12 cellular contexts compared by ENCODE assay signal in the genomic region with DNA sequence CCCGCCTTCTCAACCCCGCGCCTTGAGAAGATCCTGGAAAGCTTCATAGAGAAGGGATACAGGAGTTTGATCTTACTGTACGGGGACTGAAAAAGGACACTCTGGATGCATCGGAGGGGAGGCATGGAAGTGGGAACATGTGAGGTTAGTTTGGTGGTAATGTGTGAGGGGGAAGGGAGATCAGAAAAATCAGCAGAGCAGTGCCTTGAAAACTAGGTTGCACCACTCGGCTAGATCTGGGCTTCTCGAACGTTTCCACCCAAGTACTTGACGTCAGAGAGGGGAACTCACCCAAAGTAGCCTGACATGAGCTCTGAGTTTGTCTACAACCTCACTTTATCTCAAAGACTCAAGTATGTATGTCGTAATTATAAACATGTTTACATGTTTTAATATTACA. TPM values are rescaled to one million over a fixed set of nuclear protein-coding genes. Genes with fewer than 3 reads are reported as not detected.
DNase-seq lines count a peak whose midpoint lies in the region; ATAC-seq and TF ChIP-seq lines count a peak whose summit lies in the region.
"Had no signal": no experiment of that assay in that cellular context is flagged by ENCODE, and none has a peak within 500 bp of the region (broad histone marks: within the 10 kb centered on the region; RNA-seq: fewer than 3 reads in every experiment).

No MANE protein-coding gene starts in this region.

- no peaks in the 10 kb centered on the region for H3K27me3 Mint-ChIP-seq in activated CD8-positive, alpha-beta T cell treated with anti-CD3 and anti-CD28 coated beads for 36 hours
- H3K27me3 Mint-ChIP-seq in effector memory CD8-positive, alpha-beta T cell, result no peaks in the 10 kb centered on the region

- peak overlapping the region; percentile 87 for H3K27ac Mint-ChIP-seq in activated CD8-positive, alpha-beta T cell treated with anti-CD3 and anti-CD28 coated beads for 36 hours
- H3K27ac Mint-ChIP-seq in effector memory CD8-positive, alpha-beta T cell, result peak overlapping the region; percentile 93 to 95

- peaks cover 6% of the 10 kb centered on the region for H3K36me3 Mint-ChIP-seq in activated CD8-positive, alpha-beta T cell treated with anti-CD3 and anti-CD28 coated beads for 36 hours (ENCODE audit: low read depth)
- H3K36me3 Mint-ChIP-seq in effector memory CD8-positive, alpha-beta T cell (ENCODE audit: insufficient read depth), result peaks cover 12% of the 10 kb centered on the region

- BruUV-seq in PC-9 (replicated peaks; lab: Mats Ljungman, UMichigan), result no TSS peak

- no peaks in the 10 kb centered on the region for H3K9me3 Mint-ChIP-seq in activated CD8-positive, alpha-beta T cell treated with anti-CD3 and anti-CD28 coated beads for 36 hours
- no peaks in the 10 kb centered on the region for H3K9me3 Mint-ChIP-seq in effector memory CD8-positive, alpha-beta T cell

- H3K27me3 ChIP-seq in PC-9 (ENCODE audit: insufficient read depth, low read depth) (no peaks in the 10 kb centered on the region), BE2C (no peaks in the 10 kb centered on the region)

- peak overlapping the region; percentile 48 for H3K4me3 Mint-ChIP-seq in activated CD8-positive, alpha-beta T cell treated with anti-CD3 and anti-CD28 coated beads for 36 hours
- H3K4me3 Mint-ChIP-seq in effector memory CD8-positive, alpha-beta T cell, result peak overlapping the region; percentile 73 to 82

- H3K4me1 ChIP-seq in PC-9 (replicated peaks; ENCODE audit: insufficient read depth) (no peaks in the 10 kb centered on the region), BE2C (peaks cover 5% of the 10 kb centered on the region)

- CTCF ChIA-PET in activated CD8-positive, alpha-beta T cell treated with anti-CD3 and anti-CD28 coated beads for 36 hours (lab: Charles Lee), result interaction anchor here (1.2 to 1.6 kb wide), 3 partner anchors 9 to 214 kb away, joined by 3 to 6 read pairs (median 5); partner anchors contain the start of genes ALG8 and GAB2
- CTCF ChIA-PET in PC-9 (lab: Charles Lee), result no interaction called here

- H2AFZ ChIP-seq in PC-9, result no peak overlapping the region

- intact Hi-C loops in activated CD8-positive, alpha-beta T cell treated with anti-CD3 and anti-CD28 coated beads for 36 hours (cut with micrococcal nuclease), result loop anchor here (2.0 kb wide), 1 partner anchor 124 kb away; the partner anchor contains the start of gene NDUFC2
- intact Hi-C loops in PC-9 (cut with micrococcal nuclease; ENCODE audit: unreplicated experiment), result no loop called here

- H3K9me2 ChIP-seq in PC-9 (ENCODE audit: insufficient read depth), result no peaks in the 10 kb centered on the region

- H3K79me2 ChIP-seq in PC-9 (ENCODE audit: low read depth), result no peaks in the 10 kb centered on the region

- no peaks in the 10 kb centered on the region for H3K9me3 ChIP-seq in PC-9 (ENCODE audit: insufficient read depth, low read depth)
- H3K9me3 ChIP-seq in BE2C, result no peaks in the 10 kb centered on the region
- H3K9me3 ChIP-seq: thoracic aorta had no signal

- H4K20me1 ChIP-seq in PC-9 (ENCODE audit: insufficient read depth), result no peaks in the 10 kb centered on the region; the same call in 1 of the 2 replicates

- no peak overlapping the region for H3K4me2 ChIP-seq in PC-9

- peak; percentile 67 to 90 (median 77) for DNase-seq in stimulated activated naive CD4-positive, alpha-beta T cell (lab: John Stamatoyannopoulos, UW)
- DNase-seq in stimulated activated naive CD4-positive, alpha-beta T cell treated with Interleukin-2 at 50 U/mL for 16 hours (lab: John Stamatoyannopoulos, UW), result no peak
- peak; percentile 48 for DNase-seq in activated CD8-positive, alpha-beta T cell treated with anti-CD3 and anti-CD28 coated beads for 36 hours
- peak; percentile 45 to 58 (median 53) for DNase-seq in effector memory CD8-positive, alpha-beta T cell
- no peak for DNase-seq in PC-9
- no peak for DNase-seq in BE2C
- DNase-seq: left cardiac atrium; NCI-H146; NK-92 treated with Interleukin-12 subunit alpha and Interleukin-12 subunit beta, amount 100 ng/mL, for 24 hours had no signal

- no peak overlapping the region for H3K27ac ChIP-seq in PC-9
- H3K27ac ChIP-seq: thoracic aorta had no signal

- ATAC-seq in activated CD8-positive, alpha-beta T cell treated with anti-CD3 and anti-CD28 coated beads for 36 hours, result peak; percentile 52
- peak; percentile 77 for ATAC-seq in effector memory CD8-positive, alpha-beta T cell (replicated peaks)
- no peak for ATAC-seq in GM21576 (IDR thresholded peaks at IDR 0.05; ENCODE audit: unreplicated experiment)
- ATAC-seq in GM21367 (IDR thresholded peaks at IDR 0.05; ENCODE audit: unreplicated experiment), result no peak
- ATAC-seq: left cardiac atrium had no signal

- H3K4me3 ChIP-seq in PC-9 (no peak overlapping the region), BE2C (ENCODE audit: low read depth, low read length) (no peak overlapping the region)
- H3K4me3 ChIP-seq: thoracic aorta had no signal

- H3K36me3 ChIP-seq in PC-9 (ENCODE audit: low read depth), result no peaks in the 10 kb centered on the region
- peaks cover 3% of the 10 kb centered on the region; the same call in 1 of the 2 replicates for H3K36me3 ChIP-seq in BE2C

- no peak for TF ChIP-seq CTCF in activated CD8-positive, alpha-beta T cell treated with anti-CD3 and anti-CD28 coated beads for 36 hours (IDR thresholded peaks at IDR 0.05)
- TF ChIP-seq CTCF in PC-9 (conservative IDR thresholded peaks at IDR 0.05) (no peak), BE2C (IDR thresholded peaks at IDR 0.05; ENCODE audit: low read depth, low read length) (no peak)

- POLR2A ChIA-PET in activated CD8-positive, alpha-beta T cell treated with anti-CD3 and anti-CD28 coated beads for 36 hours (lab: Charles Lee), result interaction anchor here (0.6 to 4.4 kb wide), 7 partner anchors 8 to 1858 kb away, joined by 3 to 34 read pairs (median 4); partner anchors contain the start of genes KCTD21, NDUFC2 and USP35
- POLR2A ChIA-PET in PC-9 (lab: Charles Lee; ENCODE audit: unreplicated experiment), result no interaction called here

- H3K4me1 Mint-ChIP-seq in activated CD8-positive, alpha-beta T cell treated with anti-CD3 and anti-CD28 coated beads for 36 hours (ENCODE audit: low read depth), result peaks cover 30% of the 10 kb centered on the region
- H3K4me1 Mint-ChIP-seq in effector memory CD8-positive, alpha-beta T cell (ENCODE audit: low read depth in 2 of 2), result peaks cover 22 to 29% of the 10 kb centered on the region in 2 donors

- H3F3A ChIP-seq in PC-9 (ENCODE audit: insufficient read depth, low read depth), result no peaks in the 10 kb centered on the region

RNA-seq across cellular contexts. Expression of gene USP35, which starts 14.5 kb away (rescaled TPM):
- total RNA-seq in activated CD8-positive, alpha-beta T cell treated with anti-CD3 and anti-CD28 coated beads for 36 hours, result 1 to 10 TPM; 6.8 to 7.7 TPM
- 12.8 and 13.5 TPM in 2 replicates for total RNA-seq in PC-9 (2021)
- polyA plus RNA-seq in BE2C (2012; ENCODE audit: insufficient read depth, insufficient read length, low read depth), result 5.3 TPM

RNA-seq across cellular contexts. Expression of gene KCTD21, which starts 14.8 kb away (rescaled TPM):
- 1 to 10 TPM; 4.1 to 5.2 TPM for total RNA-seq in activated CD8-positive, alpha-beta T cell treated with anti-CD3 and anti-CD28 coated beads for 36 hours
- total RNA-seq in PC-9 (2021), result 16.1 and 16.5 TPM in 2 replicates
- 14.2 TPM for polyA plus RNA-seq in BE2C (2012; ENCODE audit: insufficient read depth, insufficient read length, low read depth)

Comparison
In these comparisons a context has a peak if more than half of its experiments do, and no peak if none do; other contexts are left out.
1. DNase-seq: peak in stimulated activated naive CD4-positive, alpha-beta T cell (6 of 6), activated CD8-positive, alpha-beta T cell treated with anti-CD3 and anti-CD28 coated beads for 36 hours (single experiment) and effector memory CD8-positive, alpha-beta T cell (3 of 3); none in stimulated activated naive CD4-positive, alpha-beta T cell treated with Interleukin-2 at 50 U/mL for 16 hours (single experiment), PC-9 (0 of 2) and BE2C (single experiment).
2. ATAC-seq: peak in activated CD8-positive, alpha-beta T cell treated with anti-CD3 and anti-CD28 coated beads for 36 hours (single experiment) and effector memory CD8-positive, alpha-beta T cell (single experiment); none in GM21576 (single experiment) and GM21367 (single experiment).